In the genomic region with DNA sequence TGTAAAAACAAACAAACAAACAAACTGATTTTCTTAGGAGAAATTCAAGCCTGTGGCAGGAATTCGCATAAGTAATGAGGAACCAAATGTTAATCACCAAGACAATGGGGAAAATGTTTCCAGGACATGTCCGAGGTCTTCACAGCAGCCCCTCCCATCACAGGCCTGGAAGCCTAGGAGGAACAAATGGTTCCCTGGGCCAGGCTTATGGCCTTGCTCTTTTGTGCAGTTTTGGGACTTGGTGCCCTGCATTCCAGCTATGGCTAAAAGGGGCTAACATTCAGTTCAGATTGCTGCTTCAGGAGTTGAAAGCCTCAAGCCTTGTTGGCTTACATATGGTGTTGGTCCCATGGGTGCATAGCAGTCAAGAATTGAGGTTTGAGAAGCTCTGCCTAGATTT, we compare ENCODE assay signal across 10 cellular contexts.
"Had no signal": no experiment of that assay in that cellular context is flagged by ENCODE, and none has a peak within 500 bp of the region (broad histone marks: within the 10 kb centered on the region; RNA-seq: fewer than 3 reads in every experiment).

No MANE protein-coding gene starts in this region.

- DNase-seq: H9, HCEC 1CT, HFFc6, KG1 had no signal

- H3K27ac ChIP-seq: HL-60 had no signal

- ATAC-seq: GM23338, HepG2 had no signal

- H3K4me2 ChIP-seq: GM23338 had no signal

- H3K27ac Mint-ChIP-seq: GM23338, H9, HFFc6, IgD-negative memory B cell had no signal

- FAIRE-seq: H1, H54, HepG2 had no signal

- H3K4me3 ChIP-seq: GM23338 had no signal

- H3K27me3 Mint-ChIP-seq: IgD-negative memory B cell had no signal

- H3K4me1 Mint-ChIP-seq: GM23338, H9, IgD-negative memory B cell had no signal

- H3K4me3 Mint-ChIP-seq: GM23338, H9, HFFc6, IgD-negative memory B cell had no signal
